ENCODE assay signal across 17 cellular contexts in the genomic region with DNA sequence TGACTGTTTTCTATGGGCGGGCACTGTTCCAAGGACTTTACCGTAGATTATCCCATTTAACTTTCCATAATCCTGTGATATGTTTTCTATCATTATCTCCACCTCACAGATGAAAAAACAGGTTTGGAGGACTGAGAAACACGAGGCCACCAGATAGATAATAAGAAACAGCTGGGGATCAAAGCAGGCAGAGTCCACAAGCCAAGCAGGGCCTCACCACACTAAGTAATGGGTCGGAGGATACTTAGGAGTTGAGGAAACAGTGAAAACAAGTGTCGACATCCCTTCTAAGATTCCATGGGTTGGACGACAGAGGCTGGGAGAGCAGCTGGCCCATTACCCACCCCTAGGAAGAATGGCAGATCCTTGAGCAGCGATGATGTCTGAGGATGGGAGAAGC.
DNase-seq lines count a peak whose midpoint lies in the region; TF ChIP-seq lines count a peak whose summit lies in the region.
"Had no signal": no experiment of that assay in that cellular context is flagged by ENCODE, and none has a peak within 500 bp of the region (broad histone marks: within the 10 kb centered on the region; RNA-seq: fewer than 3 reads in every experiment).

No MANE protein-coding gene starts in this region.

- intact Hi-C loops in sigmoid colon (cut with DNase I) = no loop called here

- CTCF ChIA-PET in RWPE1 (lab: Yijun Ruan, JAX) (no interaction called here), HEK293T (lab: Yijun Ruan, JAX) (no interaction called here)

- H3K27me3 ChIP-seq in sigmoid colon = no peaks in the 10 kb centered on the region
- no peaks in the 10 kb centered on the region for H3K27me3 ChIP-seq in mesendoderm (ENCODE audit: insufficient read depth, low read length, poor library complexity)
- H3K27me3 ChIP-seq: BLaER1 treated with 17β-estradiol and CSF1 and Interleukin-3, amounts not matched to agents 10 nM and 100 nM had no signal

- H4K5ac ChIP-seq in mesendoderm (ENCODE audit: low read length) = no peak overlapping the region

- H3K4me3 Mint-ChIP-seq in brain = no peak overlapping the region
- H3K4me3 Mint-ChIP-seq: CD8-positive, alpha-beta T cell had no signal

- H3K36me3 Mint-ChIP-seq in brain = no peaks in the 10 kb centered on the region
- H3K36me3 Mint-ChIP-seq: CD8-positive, alpha-beta T cell had no signal

- H3K4me1 Mint-ChIP-seq in brain = peaks cover 13% of the 10 kb centered on the region

- TF ChIP-seq CTCF in HFF-Myc (IDR thresholded peaks at IDR 0.05; ENCODE audit: low read depth, low read length, missing control alignments) = no peak
- TF ChIP-seq CTCF in brain (conservative IDR thresholded peaks at IDR 0.05) = no peak
- no peak for TF ChIP-seq CTCF in foreskin fibroblast (IDR thresholded peaks at IDR 0.05; ENCODE audit: low read depth, low read length)
- no peak for TF ChIP-seq CTCF in sigmoid colon (IDR thresholded peaks at IDR 0.05)
- TF ChIP-seq CTCF in RWPE1 (conservative IDR thresholded peaks at IDR 0.05; ENCODE audit: low read depth) = no peak

- no peaks in the 10 kb centered on the region for H3K27me3 Mint-ChIP-seq in brain

- no peak overlapping the region for H3K4me2 ChIP-seq in mesendoderm (ENCODE audit: low read length)
- H3K4me2 ChIP-seq: BLaER1 treated with 17β-estradiol and CSF1 and Interleukin-3, amounts not matched to agents 10 nM and 100 nM had no signal

- peak overlapping the region in 2 of 4 donors; percentile 6 to 9 for H3K27ac ChIP-seq in sigmoid colon
- no peak overlapping the region for H3K27ac ChIP-seq in mesendoderm (ENCODE audit: low read depth, low read length)
- H3K27ac ChIP-seq in RWPE1 = no peak overlapping the region
- H3K27ac ChIP-seq: BLaER1 treated with 17β-estradiol and CSF1 and Interleukin-3, amounts not matched to agents 10 nM and 100 nM; GM23248 had no signal

- no peak overlapping the region for H2BK120ac ChIP-seq in mesendoderm (ENCODE audit: low read depth, low read length)

- H2BK15ac ChIP-seq in mesendoderm (replicated peaks; ENCODE audit: low read depth) = no peak overlapping the region

- H3K9ac ChIP-seq in mesendoderm (ENCODE audit: low read length) = no peak overlapping the region
- H3K9ac ChIP-seq: BLaER1 treated with 17β-estradiol and CSF1 and Interleukin-3, amounts not matched to agents 10 nM and 100 nM; GM23248 had no signal

- 85 to 88% methylated on average over 7 of the region's 7 CpGs for WGBS in sigmoid colon, 2 donors
- WGBS in mesendoderm (ENCODE audit: extremely low coverage, insufficient coverage, low lambda C conversion rate) = no CpG with 5 or more reads among the region's 7 CpGs

- no peak for TF ChIP-seq EP300 in sigmoid colon (IDR thresholded peaks at IDR 0.05)

- POLR2A ChIA-PET in RWPE1 (lab: Yijun Ruan, JAX; ENCODE audit: low non-redundant PET) (no interaction called here), HEK293T (lab: Yijun Ruan, JAX) (no interaction called here)

- H3K79me1 ChIP-seq in mesendoderm (ENCODE audit: low read length) = no peaks in the 10 kb centered on the region

- no peaks in the 10 kb centered on the region for H3K79me2 ChIP-seq in mesendoderm (ENCODE audit: control insufficient read depth, insufficient read depth, low read length)

- DNase-seq in HFF-Myc (ENCODE audit: extremely low read depth, low read depth) = peak; percentile 38
- DNase-seq in foreskin fibroblast = peak; percentile 57 to 67
- peak; percentile 65 for DNase-seq in sigmoid colon
- no peak for DNase-seq in mesendoderm
- DNase-seq in RWPE1 (ENCODE audit: low spot score) = no peak
- no peak for DNase-seq in HEK293T (ENCODE audit: extremely low spot score)
- DNase-seq: CD8-positive, alpha-beta T cell; GM23248; HCEC 1CT; NCI-H1105; NCI-H2081; NCI-H510A; NCI-H748 treated with DMSO at 0.1 percent for 48 hours; SHP77 treated with DMSO at 0.1 percent for 48 hours had no signal

- H3K4me3 ChIP-seq in HFF-Myc (replicated peaks; ENCODE audit: low read depth, low read length) (no peak overlapping the region), foreskin fibroblast (ENCODE audit: low read depth in 1 of 2, low read length in 2 of 2) (no peak overlapping the region), sigmoid colon (no peak overlapping the region), mesendoderm (ENCODE audit: low read length) (no peak overlapping the region)
- H3K4me3 ChIP-seq: BLaER1 treated with 17β-estradiol and CSF1 and Interleukin-3, amounts not matched to agents 10 nM and 100 nM; GM23248; K562 had no signal

- no peak overlapping the region for H3K23ac ChIP-seq in mesendoderm (ENCODE audit: low read length)

- H3K4me1 ChIP-seq in sigmoid colon (no peaks in the 10 kb centered on the region), mesendoderm (ENCODE audit: control insufficient read depth, low read depth, low read length) (no peaks in the 10 kb centered on the region)
- H3K4me1 ChIP-seq: BLaER1 treated with 17β-estradiol and CSF1 and Interleukin-3, amounts not matched to agents 10 nM and 100 nM had no signal

- no peaks in the 10 kb centered on the region for H3K9me3 ChIP-seq in sigmoid colon
- H3K9me3 ChIP-seq: BLaER1 treated with 17β-estradiol and CSF1 and Interleukin-3, amounts not matched to agents 10 nM and 100 nM had no signal

- no peak overlapping the region for H3K18ac ChIP-seq in mesendoderm (ENCODE audit: low read length)

- H3K9me3 Mint-ChIP-seq in brain = peaks cover 0 to 2% (median 0%) of the 10 kb centered on the region in 5 experiments

- H2BK5ac ChIP-seq in mesendoderm (ENCODE audit: low read length) = no peak overlapping the region

- no peak overlapping the region for H2AK5ac ChIP-seq in mesendoderm (ENCODE audit: low read length)

- no peak for TF ChIP-seq POLR2A in sigmoid colon (IDR thresholded peaks at IDR 0.05)

- peak overlapping the region in 3 of 5 experiments; percentile 6 to 42 (median 20) for H3K27ac Mint-ChIP-seq in brain
- H3K27ac Mint-ChIP-seq: CD8-positive, alpha-beta T cell had no signal

- H4K8ac ChIP-seq in mesendoderm (ENCODE audit: low read depth, low read length) = no peak overlapping the region

- no peak overlapping the region for H3K4ac ChIP-seq in mesendoderm (ENCODE audit: low read depth, low read length)

- H3K36me3 ChIP-seq in sigmoid colon (no peaks in the 10 kb centered on the region), mesendoderm (ENCODE audit: control insufficient read depth, insufficient read depth, low read length) (no peaks in the 10 kb centered on the region)
- H3K36me3 ChIP-seq: BLaER1 treated with 17β-estradiol and CSF1 and Interleukin-3, amounts not matched to agents 10 nM and 100 nM had no signal

- no peak overlapping the region for H3K56ac ChIP-seq in mesendoderm (ENCODE audit: low read length)

TF ChIP-seq in HEK293T, 16 proteins besides CTCF, POLR2A, EP300 and RAD21:
- TF ChIP-seq SP1 (IDR thresholded peaks at IDR 0.05) (no peak), HDGF (IDR thresholded peaks at IDR 0.05; ENCODE audit: borderline replicate concordance) (no peak), TARDBP (IDR thresholded peaks at IDR 0.05) (no peak), ZNF384 (IDR thresholded peaks at IDR 0.05) (no peak), FOXK2 (IDR thresholded peaks at IDR 0.05) (no peak), NFRKB (IDR thresholded peaks at IDR 0.05) (no peak), FOXM1 (IDR thresholded peaks at IDR 0.05; ENCODE audit: borderline replicate concordance) (no peak), SUZ12 (IDR thresholded peaks at IDR 0.05) (no peak), CTBP1 (IDR thresholded peaks at IDR 0.05; ENCODE audit: borderline replicate concordance) (no peak), BHLHE40 (IDR thresholded peaks at IDR 0.05; ENCODE audit: borderline replicate concordance) (no peak), LEF1 (IDR thresholded peaks at IDR 0.05; ENCODE audit: borderline replicate concordance) (no peak), ELF4 (IDR thresholded peaks at IDR 0.05) (no peak), ARNT (IDR thresholded peaks at IDR 0.05) (no peak), L3MBTL2 (conservative IDR thresholded peaks at IDR 0.05) (no peak)
- TF ChIP-seq, protein P1, sequence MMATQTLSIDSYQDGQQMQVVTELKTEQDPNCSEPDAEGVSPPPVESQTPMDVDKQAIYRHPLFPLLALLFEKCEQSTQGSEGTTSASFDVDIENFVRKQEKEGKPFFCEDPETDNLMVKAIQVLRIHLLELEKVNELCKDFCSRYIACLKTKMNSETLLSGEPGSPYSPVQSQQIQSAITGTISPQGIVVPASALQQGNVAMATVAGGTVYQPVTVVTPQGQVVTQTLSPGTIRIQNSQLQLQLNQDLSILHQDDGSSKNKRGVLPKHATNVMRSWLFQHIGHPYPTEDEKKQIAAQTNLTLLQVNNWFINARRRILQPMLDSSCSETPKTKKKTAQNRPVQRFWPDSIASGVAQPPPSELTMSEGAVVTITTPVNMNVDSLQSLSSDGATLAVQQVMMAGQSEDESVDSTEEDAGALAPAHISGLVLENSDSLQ (IDR thresholded peaks at IDR 0.05) = no peak

Comparison
In these comparisons a context has a peak if more than half of its experiments do, and no peak if none do; other contexts are left out.
1. DNase-seq: peak in HFF-Myc (single experiment), foreskin fibroblast (2 of 2) and sigmoid colon (single experiment); none in mesendoderm (single experiment), RWPE1 (single experiment) and HEK293T (single experiment).